8 cellular contexts compared by ENCODE assay signal in genomic region chr5:17190242-17190778, GRCh38. TPM values are rescaled to one million over a fixed set of nuclear protein-coding genes. Genes with fewer than 3 reads are reported as not detected.
DNase-seq lines count a peak whose midpoint lies in the region; ATAC-seq, FAIRE-seq and TF ChIP-seq lines count a peak whose summit lies in the region.

No MANE protein-coding gene starts in this region.

- peak; percentile 90 for TF ChIP-seq CTCF in MCF 10A (IDR thresholded peaks at IDR 0.05; ENCODE audit: unreplicated experiment)

- POLR2A ChIA-PET in HEK293T (lab: Yijun Ruan, JAX) = no interaction called here
- POLR2A ChIA-PET in MCF 10A (lab: Yijun Ruan, JAX) = interaction anchor here (0.6 to 1.8 kb wide), 9 partner anchors 9 to 398 kb away, joined by 3 to 7 read pairs (median 3); partner anchors contain the start of gene MYO10

- H3K4me1 Mint-ChIP-seq in MCF 10A (ENCODE audit: insufficient read depth, unreplicated experiment) = peaks cover 27% of the 10 kb centered on the region

- ATAC-seq in GM19023 (IDR thresholded peaks at IDR 0.05; ENCODE audit: unreplicated experiment) = no peak

- no peak for FAIRE-seq in urothelium cell line (lab: Jason Lieb, UNC)

- no TSS peak for BruUV-seq in MCF 10A (replicated peaks; lab: Mats Ljungman, UMichigan)

- H3K36me3 Mint-ChIP-seq in MCF 10A (ENCODE audit: insufficient read depth, unreplicated experiment) = no peaks in the 10 kb centered on the region

- no peak overlapping the region for H3K4me3 Mint-ChIP-seq in MCF 10A (ENCODE audit: unreplicated experiment)

- no peaks in the 10 kb centered on the region for H3K27me3 Mint-ChIP-seq in MCF 10A (ENCODE audit: insufficient read depth, unreplicated experiment)

- no peaks in the 10 kb centered on the region for H3K9me3 Mint-ChIP-seq in MCF 10A (ENCODE audit: unreplicated experiment)

- H3K27ac Mint-ChIP-seq in MCF 10A (ENCODE audit: low read depth, unreplicated experiment) = no peak overlapping the region

- DNase-seq in DMS53 treated with DMSO at 0.1 percent for 48 hours (lab: John Stamatoyannopoulos, UW; ENCODE audit: unreplicated experiment) (peak; percentile 6), HEK293T (ENCODE audit: extremely low spot score) (peak; percentile 22), NCI-H774 (lab: John Stamatoyannopoulos, UW) (peak; percentile 31), MCF 10A (ENCODE audit: unreplicated experiment) (peak; percentile 65), left kidney (ENCODE audit: low read depth, low spot score) (peak; percentile 79), urothelium cell line (ENCODE audit: low spot score) (peak; percentile 31), NCI-H524 treated with DMSO at 0.1 percent for 48 hours (lab: John Stamatoyannopoulos, UW) (no peak)

- CTCF ChIA-PET in HEK293T (lab: Yijun Ruan, JAX) = interaction anchor here (0.6 to 3.7 kb wide), 39 partner anchors 9 to 1116 kb away, joined by 3 to 28 read pairs (median 4); no protein-coding TSS in a partner anchor
- CTCF ChIA-PET in MCF 10A (lab: Yijun Ruan, JAX) = interaction anchor here (0.5 to 6.6 kb wide), 119 partner anchors 9 to 1127 kb away, joined by 3 to 120 read pairs (median 5); partner anchors contain the start of gene MYO10

- intact Hi-C loops in MCF 10A (cut with micrococcal nuclease) = loop anchor here (1.0 to 5.0 kb wide), 4 partner anchors 399 to 638 kb away; partner anchors contain the start of gene RETREG1

TF ChIP-seq in HEK293T, 16 proteins besides CTCF, POLR2A, EP300 and RAD21:
- TF ChIP-seq NFRKB (IDR thresholded peaks at IDR 0.05) (no peak), ELF4 (IDR thresholded peaks at IDR 0.05) (no peak), FOXK2 (IDR thresholded peaks at IDR 0.05) (no peak), HDGF (IDR thresholded peaks at IDR 0.05; ENCODE audit: borderline replicate concordance) (no peak), TARDBP (IDR thresholded peaks at IDR 0.05) (no peak), L3MBTL2 (conservative IDR thresholded peaks at IDR 0.05) (no peak), BHLHE40 (IDR thresholded peaks at IDR 0.05; ENCODE audit: borderline replicate concordance) (no peak), FOXM1 (IDR thresholded peaks at IDR 0.05; ENCODE audit: borderline replicate concordance) (no peak), SUZ12 (IDR thresholded peaks at IDR 0.05) (no peak), ZNF384 (IDR thresholded peaks at IDR 0.05) (no peak), LEF1 (IDR thresholded peaks at IDR 0.05; ENCODE audit: borderline replicate concordance) (no peak), FOXA1 (IDR thresholded peaks at IDR 0.05) (no peak)

RNA-seq across cellular contexts. Expression of gene BASP1, which starts 27.1 kb away (rescaled TPM):
- 76.3 and 84.5 TPM in 2 replicates for total RNA-seq in MCF 10A (2022)
